16 cellular contexts compared by ENCODE assay signal in the genomic region with DNA sequence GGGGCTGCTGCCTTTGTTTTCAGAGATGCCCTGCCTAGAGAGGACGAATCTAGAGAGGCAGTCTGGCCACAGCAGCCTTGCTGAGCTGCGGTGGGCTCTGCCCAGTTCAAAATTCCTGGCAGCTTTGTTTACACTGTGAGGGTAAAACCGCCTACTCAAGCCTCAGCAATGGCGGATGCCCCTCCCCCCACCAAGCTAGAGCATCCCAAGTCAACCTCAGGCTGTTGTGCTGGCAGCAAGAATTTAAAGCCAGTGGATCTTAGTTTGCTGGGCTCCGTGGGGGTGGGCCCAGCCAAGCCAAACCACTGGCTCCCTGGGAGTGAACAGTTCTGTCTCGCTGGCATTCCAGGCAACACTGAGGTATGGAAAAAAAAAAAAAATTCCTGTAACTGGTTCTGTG.
"Had no signal": no experiment of that assay in that cellular context is flagged by ENCODE, and none has a peak within 500 bp of the region (broad histone marks: within the 10 kb centered on the region; RNA-seq: fewer than 3 reads in every experiment).

No MANE protein-coding gene starts in this region.

- H3K4me3 ChIP-seq: dorsolateral prefrontal cortex, heart left ventricle, spleen, upper lobe of right lung had no signal

- H3K36me3 ChIP-seq: heart left ventricle, spleen, upper lobe of right lung had no signal

- H3K9me3 ChIP-seq: upper lobe of right lung had no signal

- H3K27ac ChIP-seq: dorsolateral prefrontal cortex, heart left ventricle, spleen, upper lobe of right lung had no signal

- H3K4me1 ChIP-seq: heart left ventricle, spleen, upper lobe of right lung had no signal

- H3K27me3 ChIP-seq: dorsolateral prefrontal cortex, heart left ventricle, spleen, upper lobe of right lung had no signal

- ATAC-seq: activated CD8-positive, alpha-beta memory T cell treated with anti-CD3 and anti-CD28 coated beads, Interleukin-2, amount 10 ng/mL, durations not matched to agents 7 days and 5 days; heart left ventricle; left cardiac atrium; naive thymus-derived CD4-positive, alpha-beta T cell; sciatic nerve; upper lobe of right lung had no signal

- DNase-seq: activated CD4-positive, alpha-beta memory T cell treated with anti-CD3 and anti-CD28 coated beads, Interleukin-2, amount 10 ng/mL, durations not matched to agents 7 days and 5 days; activated CD4-positive, alpha-beta T cell treated with anti-CD3 and anti-CD28 coated beads for 48 hours; activated CD8-positive, alpha-beta memory T cell treated with anti-CD3 and anti-CD28 coated beads, Interleukin-2, amount 10 ng/mL, durations not matched to agents 7 days and 5 days; activated naive CD8-positive, alpha-beta T cell treated with anti-CD3 and anti-CD28 coated beads for 36 hours; amygdala; caudate nucleus; dorsolateral prefrontal cortex; foreskin melanocyte; heart left ventricle; left cardiac atrium; mesenchymal stem cell; naive thymus-derived CD4-positive, alpha-beta T cell; spleen; stimulated activated naive CD4-positive, alpha-beta T cell; upper lobe of right lung had no signal
